ENCODE assay signal across 11 cellular contexts in the genomic region with DNA sequence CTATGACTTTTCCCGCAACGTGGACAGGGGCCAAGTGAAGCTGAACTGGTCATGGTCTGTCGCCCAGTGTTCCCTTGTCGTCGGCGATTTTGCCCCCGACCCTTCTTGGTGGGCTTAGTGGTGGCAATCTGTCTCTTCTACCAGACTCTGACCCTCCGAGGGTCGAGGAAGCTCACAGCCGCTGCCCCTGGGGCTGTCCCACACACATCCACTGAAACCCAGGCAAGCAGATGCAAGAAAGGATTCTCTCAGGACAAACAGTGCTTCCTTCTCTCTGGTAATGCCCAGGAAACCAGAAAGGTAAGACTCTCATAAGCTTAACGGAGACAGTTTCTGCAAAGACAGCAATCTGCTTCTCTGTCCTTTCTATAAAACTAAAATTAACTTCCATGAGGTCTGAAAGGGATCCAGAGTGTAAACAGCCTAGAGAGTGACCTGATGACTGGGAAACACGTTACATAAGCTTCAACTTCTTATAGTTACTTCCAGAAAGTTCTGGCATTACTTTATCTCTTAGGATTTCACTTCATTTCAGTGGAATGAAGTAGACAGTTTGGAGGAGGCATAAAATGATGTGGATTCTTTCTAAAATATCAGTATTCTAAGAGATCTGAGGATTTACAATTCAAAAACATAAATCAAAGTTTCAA. TPM values are rescaled to one million over a fixed set of nuclear protein-coding genes. Genes with fewer than 3 reads are reported as not detected.
DNase-seq lines count a peak whose midpoint lies in the region; ATAC-seq and TF ChIP-seq lines count a peak whose summit lies in the region.
"Had no signal": no experiment of that assay in that cellular context is flagged by ENCODE, and none has a peak within 500 bp of the region (broad histone marks: within the 10 kb centered on the region; RNA-seq: fewer than 3 reads in every experiment).

No MANE protein-coding gene starts in this region.

- H3K36me3 Mint-ChIP-seq in osteocyte (ENCODE audit: unreplicated experiment) (no peaks in the 10 kb centered on the region), endothelial cell (ENCODE audit: low read depth, unreplicated experiment) (no peaks in the 10 kb centered on the region)
- H3K36me3 Mint-ChIP-seq: activated naive CD4-positive, alpha-beta T cell treated with anti-CD3 and anti-CD28 coated beads, Interleukin-2, amount 50 U/mL, for 24 hours; CD4-positive, alpha-beta memory T cell had no signal

- no peaks in the 10 kb centered on the region for H3K36me3 ChIP-seq in SJCRH30
- no peaks in the 10 kb centered on the region for H3K36me3 ChIP-seq in gastroesophageal sphincter

- TF ChIP-seq EP300 in gastroesophageal sphincter (IDR thresholded peaks at IDR 0.05), result no peak

- H3K4me1 ChIP-seq in SJCRH30 (0 out of 2 replicates have a peak, but pooled peaks cover 8% of the 10 kb centered on the region), gastroesophageal sphincter (peaks cover 6 to 61% (median 8%) of the 10 kb centered on the region in 3 donors)

- peak overlapping the region; percentile 77 for H3K27ac Mint-ChIP-seq in osteocyte (ENCODE audit: unreplicated experiment)
- no peak overlapping the region for H3K27ac Mint-ChIP-seq in endothelial cell (ENCODE audit: unreplicated experiment)
- H3K27ac Mint-ChIP-seq: activated naive CD4-positive, alpha-beta T cell treated with anti-CD3 and anti-CD28 coated beads, Interleukin-2, amount 50 U/mL, for 24 hours; CD4-positive, alpha-beta memory T cell had no signal

- TF ChIP-seq POLR2A in gastroesophageal sphincter (IDR thresholded peaks at IDR 0.05), result no peak

- DNase-seq in AG04449 (ENCODE audit: low read depth, low spot score) (no peak), SJCRH30 (peak; percentile 22 to 51), osteocyte (ENCODE audit: extremely low spot score, unreplicated experiment) (no peak), endothelial cell (ENCODE audit: low spot score) (no peak), DMS153 treated with DMSO at 0.1 percent for 48 hours (lab: John Stamatoyannopoulos, UW; ENCODE audit: unreplicated experiment) (no peak)
- DNase-seq in activated CD4-positive, alpha-beta T cell treated with anti-CD3 and anti-CD28 coated beads, Interleukin-2, amount 50 U/mL, for 48 hours, result no peak
- DNase-seq in stimulated activated CD4-positive, alpha-beta T cell treated with anti-CD3 and anti-CD28 coated beads, Interleukin-4, amount 100 ng/mL, for 1 hour, result no peak
- DNase-seq: T-helper 2 cell had no signal

- H3K4me1 Mint-ChIP-seq in osteocyte (ENCODE audit: unreplicated experiment) (peaks cover 56% of the 10 kb centered on the region), endothelial cell (ENCODE audit: unreplicated experiment) (peaks cover 11% of the 10 kb centered on the region)

- CTCF ChIA-PET in AG04449 (lab: Yijun Ruan, JAX), result interaction anchor here (0.8 to 9.1 kb wide), 16 partner anchors 10 to 347 kb away, joined by 3 to 219 read pairs (median 7); a partner anchor contains a TSS

- H3K27me3 Mint-ChIP-seq in osteocyte (ENCODE audit: unreplicated experiment) (no peaks in the 10 kb centered on the region), endothelial cell (ENCODE audit: unreplicated experiment) (peaks cover 2% of the 10 kb centered on the region)

- H3K4me3 ChIP-seq in AG04449 (ENCODE audit: low read depth, low read length), result peak overlapping the region; percentile 63
- peak overlapping the region; percentile 60 for H3K4me3 ChIP-seq in SJCRH30
- H3K4me3 ChIP-seq in gastroesophageal sphincter, result peak overlapping the region; percentile 49 to 55

- ATAC-seq in gastroesophageal sphincter, result no peak

- H3K4me3 Mint-ChIP-seq in osteocyte (ENCODE audit: unreplicated experiment) (peak overlapping the region; percentile 84), endothelial cell (ENCODE audit: unreplicated experiment) (no peak overlapping the region)

- H3K9me3 Mint-ChIP-seq in osteocyte (ENCODE audit: unreplicated experiment) (no peaks in the 10 kb centered on the region), endothelial cell (ENCODE audit: unreplicated experiment) (no peaks in the 10 kb centered on the region)
- H3K9me3 Mint-ChIP-seq: activated naive CD4-positive, alpha-beta T cell treated with anti-CD3 and anti-CD28 coated beads, Interleukin-2, amount 50 U/mL, for 24 hours; CD4-positive, alpha-beta memory T cell had no signal

- no peaks in the 10 kb centered on the region for H3K27me3 ChIP-seq in SJCRH30
- no peaks in the 10 kb centered on the region for H3K27me3 ChIP-seq in gastroesophageal sphincter

- 4 to 12% methylated on average over 3 to 12 of the region's 12 CpGs for WGBS in gastroesophageal sphincter (ENCODE audit: low coverage in 1 of 2), 2 donors

- POLR2A ChIA-PET in AG04449 (lab: Yijun Ruan, JAX), result interaction anchor here (0.5 to 4.4 kb wide), 2 partner anchors 17 to 93 kb away, joined by 3 to 41 read pairs; no protein-coding TSS in a partner anchor

- TF ChIP-seq CTCF in AG04449 (IDR thresholded peaks at IDR 0.05; ENCODE audit: insufficient read depth, low read length, missing control alignments) (no peak), gastroesophageal sphincter (IDR thresholded peaks at IDR 0.05) (no peak), osteocyte (IDR thresholded peaks at IDR 0.05) (no peak), endothelial cell (IDR thresholded peaks at IDR 0.05; ENCODE audit: unreplicated experiment) (no peak)

- H3K9me3 ChIP-seq in SJCRH30 (replicated peaks) (no peaks in the 10 kb centered on the region), gastroesophageal sphincter (no peaks in the 10 kb centered on the region)

- H3K27ac ChIP-seq in SJCRH30 (peak overlapping the region; percentile 2; the same call in 1 of the 2 replicates), gastroesophageal sphincter (peak overlapping the region; percentile 85 to 97 (median 90))

RNA-seq across cellular contexts. Expression of a gene that starts 1.2 kb away (rescaled TPM):
- 3.6 and 4.4 TPM in 2 replicates for total RNA-seq in SJCRH30 (2014; rRNA removed; shearing (Covaris generic))
- 10 to 100 TPM; 35.1 to 97.7 (median 60.5) TPM for total RNA-seq in gastroesophageal sphincter
- 3.4 and 3.9 TPM in 2 replicates for total RNA-seq in osteocyte
- total RNA-seq in endothelial cell (ENCODE audit: unreplicated experiment), result 1.8 TPM

RNA-seq across cellular contexts. Expression of a gene that starts 39.1 kb away (rescaled TPM):
- total RNA-seq in SJCRH30 (2014; rRNA removed; shearing (Covaris generic)), result 28.4 and 40.1 TPM in 2 replicates
- 10 to 100 TPM; 11.2 to 23.0 (median 16.7) TPM for total RNA-seq in gastroesophageal sphincter
- total RNA-seq in osteocyte, result 20.2 and 20.7 TPM in 2 replicates
- total RNA-seq in endothelial cell (ENCODE audit: unreplicated experiment), result 15.6 TPM

Comparison
In these comparisons a context has a peak if more than half of its experiments do, and no peak if none do; other contexts are left out.
1. DNase-seq: peak in SJCRH30 (2 of 2); none in AG04449 (single experiment), osteocyte (single experiment), endothelial cell (single experiment), activated CD4-positive, alpha-beta T cell treated with anti-CD3 and anti-CD28 coated beads, Interleukin-2, amount 50 U/mL, for 48 hours (0 of 2), DMS153 treated with DMSO at 0.1 percent for 48 hours (single experiment) and stimulated activated CD4-positive, alpha-beta T cell treated with anti-CD3 and anti-CD28 coated beads, Interleukin-4, amount 100 ng/mL, for 1 hour (single experiment).
2. Peak in every context shown above with its lines, with median percentiles within 50 percentile points of each other: H3K4me3 ChIP-seq.